Comparison of ENCODE assay signal across 18 cellular contexts in the genomic region with DNA sequence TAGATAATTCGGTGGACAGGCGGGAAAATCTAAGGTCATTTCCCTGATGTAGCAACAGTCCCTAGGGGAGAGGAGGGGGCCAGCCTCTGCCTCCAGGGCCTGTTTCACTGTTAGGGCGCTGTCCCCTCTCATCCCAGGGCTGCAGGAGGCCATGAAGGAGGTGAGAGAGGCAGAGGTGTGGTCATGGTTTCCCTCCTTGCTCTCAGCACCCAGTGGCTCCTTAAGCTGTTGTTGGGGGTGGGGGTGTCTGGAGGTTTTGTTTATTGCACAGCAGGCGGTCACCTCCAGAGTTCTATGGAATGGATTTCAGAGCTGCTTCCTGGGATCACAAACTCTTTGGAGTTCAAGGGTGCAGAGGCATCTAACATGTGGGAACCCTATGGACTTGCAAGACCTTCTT.
"Had no signal": no experiment of that assay in that cellular context is flagged by ENCODE, and none has a peak within 500 bp of the region (broad histone marks: within the 10 kb centered on the region; RNA-seq: fewer than 3 reads in every experiment).

No MANE protein-coding gene starts in this region.

- H3K9me3 ChIP-seq: gastrocnemius medialis, lower lobe of right lung, testis, upper lobe of left lung had no signal

- H3K27ac ChIP-seq: brain microvascular endothelial cell, gastrocnemius medialis, lower lobe of right lung, testis, upper lobe of left lung, WERI-Rb-1 had no signal

- H3K27me3 ChIP-seq: brain microvascular endothelial cell, gastrocnemius medialis, testis, upper lobe of left lung had no signal

- H3K4me3 ChIP-seq: gastrocnemius medialis, lower lobe of right lung, testis, upper lobe of left lung had no signal

- H3K36me3 ChIP-seq: brain microvascular endothelial cell, gastrocnemius medialis, lower lobe of right lung, upper lobe of left lung, WERI-Rb-1 had no signal

- H3K4me1 ChIP-seq: gastrocnemius medialis, upper lobe of left lung had no signal

- ATAC-seq: activated T-cell treated with anti-CD3 and anti-CD28 coated beads, Interleukin-2, amount 50 U/mL, for 4 hours; gastrocnemius medialis; lower lobe of right lung; sciatic nerve; stimulated activated memory B cell treated with anti-CD40 and anti-IgM and Interleukin-4, amounts not matched to agents 10 μg/mL and 1 μg/mL and 100 μg/mL, for 72 hours had no signal

- FAIRE-seq: colon, endometrium had no signal

- DNase-seq: activated CD4-positive, alpha-beta T cell treated with anti-CD3 and anti-CD28 coated beads, Interleukin-2, amount 50 U/mL, for 4 hours; activated effector memory CD4-positive, alpha-beta T cell treated with anti-CD3 and anti-CD28 coated beads, Interleukin-2, amount 50 U/mL, for 16 hours; activated naive CD4-positive, alpha-beta T cell treated with anti-CD3 and anti-CD28 coated beads, Interleukin-2, amount 50 U/mL, for 16 hours; activated T-cell treated with anti-CD3 and anti-CD28 coated beads, Interleukin-2, amount 50 U/mL, for 4 hours; aorta; brain microvascular endothelial cell; central memory CD4-positive, alpha-beta T cell; gastrocnemius medialis; lower lobe of right lung; nucleus accumbens; stimulated activated CD4-positive, alpha-beta T cell treated with anti-CD3 and anti-CD28 coated beads, Interleukin-4, amount 100 ng/mL, for 24 hours; WERI-Rb-1 had no signal
